In the genomic region with DNA sequence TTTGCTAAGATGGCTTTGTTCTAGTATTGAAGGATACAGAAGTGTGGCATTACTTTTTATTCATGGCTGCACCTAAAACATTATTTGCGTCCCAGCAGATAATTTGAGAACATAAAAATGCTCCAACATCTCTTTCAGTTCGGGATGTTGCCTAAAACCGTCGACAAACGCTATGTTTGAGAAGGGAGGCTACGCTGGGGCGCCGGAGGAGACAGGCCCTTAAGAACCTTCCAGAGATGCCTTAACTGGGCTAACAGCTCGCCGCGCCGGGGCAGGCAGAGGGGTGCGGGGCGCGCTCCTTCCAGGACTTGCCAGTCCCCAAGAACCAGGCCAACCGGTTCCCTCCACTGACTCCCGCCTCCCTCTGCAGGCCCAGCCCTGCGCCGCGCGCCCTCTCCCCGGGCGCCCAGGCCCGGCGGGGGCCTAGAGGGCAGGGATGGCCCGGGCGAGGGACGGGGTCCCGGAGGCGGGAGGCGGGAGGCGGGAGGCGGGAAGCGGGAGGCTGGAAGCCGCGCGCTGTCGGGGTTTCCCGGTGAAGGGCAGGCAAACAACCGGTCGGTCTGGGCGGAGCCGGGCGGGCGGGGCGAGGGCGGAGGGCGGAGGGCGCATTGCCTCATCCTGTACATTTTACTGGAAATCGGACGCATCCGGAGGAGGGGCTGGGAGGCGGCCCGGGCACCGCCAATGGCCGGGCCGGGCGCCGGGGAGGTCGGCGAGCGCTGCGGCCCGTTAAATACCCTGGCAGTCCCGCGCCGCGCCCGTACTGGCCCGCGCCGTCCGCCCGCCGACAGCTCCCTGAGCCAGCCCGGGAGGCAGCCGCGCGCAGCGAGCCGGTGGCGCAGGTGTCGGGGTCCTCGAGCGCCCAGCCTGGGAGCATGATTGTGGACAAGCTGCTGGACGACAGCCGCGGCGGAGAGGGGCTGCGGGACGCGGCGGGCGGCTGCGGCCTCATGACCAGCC, we compare ENCODE assay signal across 8 cellular contexts. TPM values are rescaled to one million over a fixed set of nuclear protein-coding genes. Genes with fewer than 3 reads are reported as not detected.
A peak's percentile ranks its signal among the peaks of the same experiment; 100 is the strongest.
DNase-seq lines count a peak whose midpoint lies in the region; ATAC-seq and TF ChIP-seq lines count a peak whose summit lies in the region.

A gene with protein sequence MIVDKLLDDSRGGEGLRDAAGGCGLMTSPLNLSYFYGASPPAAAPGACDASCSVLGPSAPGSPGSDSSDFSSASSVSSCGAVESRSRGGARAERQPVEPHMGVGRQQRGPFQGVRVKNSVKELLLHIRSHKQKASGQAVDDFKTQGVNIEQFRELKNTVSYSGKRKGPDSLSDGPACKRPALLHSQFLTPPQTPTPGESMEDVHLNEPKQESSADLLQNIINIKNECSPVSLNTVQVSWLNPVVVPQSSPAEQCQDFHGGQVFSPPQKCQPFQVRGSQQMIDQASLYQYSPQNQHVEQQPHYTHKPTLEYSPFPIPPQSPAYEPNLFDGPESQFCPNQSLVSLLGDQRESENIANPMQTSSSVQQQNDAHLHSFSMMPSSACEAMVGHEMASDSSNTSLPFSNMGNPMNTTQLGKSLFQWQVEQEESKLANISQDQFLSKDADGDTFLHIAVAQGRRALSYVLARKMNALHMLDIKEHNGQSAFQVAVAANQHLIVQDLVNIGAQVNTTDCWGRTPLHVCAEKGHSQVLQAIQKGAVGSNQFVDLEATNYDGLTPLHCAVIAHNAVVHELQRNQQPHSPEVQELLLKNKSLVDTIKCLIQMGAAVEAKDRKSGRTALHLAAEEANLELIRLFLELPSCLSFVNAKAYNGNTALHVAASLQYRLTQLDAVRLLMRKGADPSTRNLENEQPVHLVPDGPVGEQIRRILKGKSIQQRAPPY (plus strand): TSS at position 761 of the 960 bp plus-strand sequence. CDS start 115 bp downstream, at position 876.

- intact Hi-C loops in adrenal gland (cut with DNase I), result no loop called here
- intact Hi-C loops in left cardiac atrium (cut with DNase I), result no loop called here
- intact Hi-C loops in posterior vena cava (cut with DNase I), result no loop called here

- H3K27me3 ChIP-seq in adrenal gland (no peaks in the 10 kb centered on the region), upper lobe of left lung (no peaks in the 10 kb centered on the region)

- whole genome bisulfite sequencing in adrenal gland, 4 donors, result 1 to 9% (median 2%) methylated on average over 14 to 95 of the region's 95 CpGs
- WGBS in upper lobe of left lung, 2 donors, result 2 to 5% methylated on average over 12 to 25 of the region's 95 CpGs

- peaks cover 4 to 22% of the 10 kb centered on the region in 2 donors for H3K4me1 ChIP-seq in adrenal gland (replicated peaks in 1 of 2)
- H3K4me1 ChIP-seq in upper lobe of left lung, result peaks cover 27 to 46% (median 34%) of the 10 kb centered on the region in 4 donors

- TF ChIP-seq EP300 in upper lobe of left lung (IDR thresholded peaks at IDR 0.05), result peak in 3 of 4 donors; percentile 52 to 84 (median 80)

- H3K9me3 ChIP-seq in adrenal gland (replicated peaks in 1 of 3) (no peaks in the 10 kb centered on the region), upper lobe of left lung (no peaks in the 10 kb centered on the region)

- DNase-seq in GM12865 (ENCODE audit: low read depth) (peak; percentile 94), NCI-H1105 treated with DMSO at 0.1 percent for 48 hours (lab: John Stamatoyannopoulos, UW) (peak; percentile 76), T-helper 1 cell (peak; percentile 89 to 95 (median 90)), adrenal gland (peak; percentile 96 to 98 (median 97)), left cardiac atrium (peak; percentile 97), posterior vena cava (ENCODE audit: low spot score) (peak; percentile 99), upper lobe of left lung (peak; percentile 96 to 100)

- H3K36me3 ChIP-seq in adrenal gland (replicated peaks in 1 of 2), result peaks cover 0 to 22% of the 10 kb centered on the region in 2 donors
- peaks cover 15 to 23% (median 18%) of the 10 kb centered on the region in 4 donors for H3K36me3 ChIP-seq in upper lobe of left lung

- TF ChIP-seq CTCF in GM12865 (IDR thresholded peaks at IDR 0.05; ENCODE audit: insufficient read depth, low read depth, low read length, missing control alignments), result no peak
- TF ChIP-seq CTCF in adrenal gland (IDR thresholded peaks at IDR 0.05), result no peak
- peak in 1 of 6 experiments; percentile 30 for TF ChIP-seq CTCF in upper lobe of left lung (IDR thresholded peaks at IDR 0.05)

- peak within 1 kb of the TSS; percentile 91 for H3K4me3 ChIP-seq in GM12865 (ENCODE audit: low read depth, low read length)
- peak within 1 kb of the TSS; percentile 61 to 97 (median 85) for H3K4me3 ChIP-seq in adrenal gland
- peak within 1 kb of the TSS; percentile 65 to 93 (median 82) for H3K4me3 ChIP-seq in upper lobe of left lung

- TF ChIP-seq POLR2A in adrenal gland (IDR thresholded peaks at IDR 0.05), result peak; percentile 96 to 97
- TF ChIP-seq POLR2A in upper lobe of left lung (IDR thresholded peaks at IDR 0.05), result peak; percentile 93 to 100 (median 100)

- H3K27ac ChIP-seq in adrenal gland (peak within 1 kb of the TSS; percentile 66 to 100 (median 96)), upper lobe of left lung (peak within 1 kb of the TSS; percentile 98 to 100 (median 99))

- ATAC-seq in HG02678 (IDR thresholded peaks at IDR 0.05; ENCODE audit: unreplicated experiment), result peak; percentile 75
- ATAC-seq in left cardiac atrium, result peak; percentile 94 to 95
- ATAC-seq in upper lobe of left lung (ENCODE audit: low FRiP score in 2 of 2), result peak; percentile 94 to 96

RNA-seq across cellular contexts. Expression of the gene that starts here (rescaled TPM):
- total RNA-seq in adrenal gland (10 to 100 TPM in 5 of 8 donors, 1 to 10 TPM in 3; 6.2 to 21.8 (median 16.4) TPM), left cardiac atrium (10 to 100 TPM; 34.9 to 39.7 TPM), posterior vena cava (100 to 1,000 TPM in 1 of 2 donors, 10 to 100 TPM in 1; 77.4 to 103 TPM), upper lobe of left lung (100 to 1,000 TPM in 3 of 6 donors, 10 to 100 TPM in 3; 76.1 to 270 (median 106) TPM)
- polyA plus RNA-seq in adrenal gland, result 1 to 10 TPM; 3.1 to 8.0 (median 7.2) TPM

Comparison
In these comparisons a context has a peak if more than half of its experiments do, and no peak if none do; other contexts are left out.
1. Peak in every context shown above with its lines: DNase-seq, ATAC-seq, H3K4me3 ChIP-seq and H3K27ac ChIP-seq.